Comparison of ENCODE assay signal across 9 cellular contexts in genomic region chr19:47607564-47608073, GRCh38. TPM values are rescaled to one million over a fixed set of nuclear protein-coding genes. Genes with fewer than 3 reads are reported as not detected.
DNase-seq lines count a peak whose midpoint lies in the region; ATAC-seq and TF ChIP-seq lines count a peak whose summit lies in the region.
"Had no signal": no experiment of that assay in that cellular context is flagged by ENCODE, and none has a peak within 500 bp of the region (broad histone marks: within the 10 kb centered on the region; RNA-seq: fewer than 3 reads in every experiment).

No MANE protein-coding gene starts in this region.

- peak overlapping the region; percentile 100 for H3K4me3 ChIP-seq in left ventricle myocardium inferior
- H3K4me3 ChIP-seq in cardiac fibroblast (replicated peaks in 1 of 2; ENCODE audit: low read depth in 2 of 2, low read length in 2 of 2): peak overlapping the region; percentile 82 to 95
- peak overlapping the region; percentile 83 to 96 for H3K4me3 ChIP-seq in mucosa of rectum (ENCODE audit: low read length in 2 of 2)

- H3K4me1 ChIP-seq in left ventricle myocardium inferior (peaks cover 53% of the 10 kb centered on the region), mucosa of rectum (ENCODE audit: control insufficient read depth in 2 of 2, insufficient read depth in 2 of 2, low read length in 2 of 2) (peaks cover 8 to 13% of the 10 kb centered on the region in 2 donors)

- DNase-seq in left ventricle myocardium inferior (no peak), left ventricle myocardium superior (no peak), cardiac fibroblast (ENCODE audit: low read depth in 2 of 2) (no peak), CD1c-positive myeloid dendritic cell (ENCODE audit: extremely low spot score) (no peak)
- DNase-seq in effector CD8-positive, alpha-beta T cell (lab: John Stamatoyannopoulos, UW): no peak

- no peak for ATAC-seq in left ventricle myocardium superior
- no peak for ATAC-seq in GM19463 (IDR thresholded peaks at IDR 0.05; ENCODE audit: unreplicated experiment)
- no peak for ATAC-seq in HG03469 (IDR thresholded peaks at IDR 0.05; ENCODE audit: unreplicated experiment)

- H3K9me3 ChIP-seq in left ventricle myocardium inferior (replicated peaks) (no peaks in the 10 kb centered on the region), mucosa of rectum (ENCODE audit: control insufficient read depth in 2 of 2, low read length in 2 of 2) (no peaks in the 10 kb centered on the region)

- intact Hi-C loops in left ventricle myocardium inferior (cut with micrococcal nuclease): no loop called here
- intact Hi-C loops in left ventricle myocardium superior (cut with micrococcal nuclease): no loop called here

- no peak for TF ChIP-seq CTCF in left ventricle myocardium inferior (IDR thresholded peaks at IDR 0.05; ENCODE audit: borderline replicate concordance)
- TF ChIP-seq CTCF in cardiac fibroblast (IDR thresholded peaks at IDR 0.05; ENCODE audit: low read depth, low read length): no peak

- no peaks in the 10 kb centered on the region for H3K36me3 ChIP-seq in left ventricle myocardium inferior
- no peaks in the 10 kb centered on the region for H3K36me3 ChIP-seq in mucosa of rectum (ENCODE audit: control insufficient read depth in 2 of 2, insufficient read depth in 2 of 2, low read length in 2 of 2)

- no peaks in the 10 kb centered on the region for H3K27me3 ChIP-seq in left ventricle myocardium inferior (ENCODE audit: low read depth)
- H3K27me3 ChIP-seq in mucosa of rectum (ENCODE audit: control insufficient read depth in 2 of 2, insufficient read depth in 2 of 2, low read length in 2 of 2): no peaks in the 10 kb centered on the region

- peak overlapping the region; percentile 99 for H3K27ac ChIP-seq in left ventricle myocardium inferior (replicated peaks)
- peak overlapping the region; percentile 96 to 98 for H3K27ac ChIP-seq in mucosa of rectum (ENCODE audit: low read depth in 2 of 2, low read length in 2 of 2)

- peak overlapping the region; percentile 96 to 100 for H3K9ac ChIP-seq in mucosa of rectum (ENCODE audit: low read depth in 1 of 2, low read length in 2 of 2)

RNA-seq across cellular contexts. Expression of gene BICRA, which starts 1.3 kb away (rescaled TPM):
- total RNA-seq in left ventricle myocardium inferior: 7.8 TPM
- 9.5 TPM for total RNA-seq in left ventricle myocardium superior

RNA-seq across cellular contexts. Expression of gene ZNF541, which starts 34.7 kb away (rescaled TPM):
- total RNA-seq in left ventricle myocardium inferior (0.99 TPM), left ventricle myocardium superior (0.47 TPM)
- total RNA-seq: LHCN-M2 had no signal
